In the genomic region with DNA sequence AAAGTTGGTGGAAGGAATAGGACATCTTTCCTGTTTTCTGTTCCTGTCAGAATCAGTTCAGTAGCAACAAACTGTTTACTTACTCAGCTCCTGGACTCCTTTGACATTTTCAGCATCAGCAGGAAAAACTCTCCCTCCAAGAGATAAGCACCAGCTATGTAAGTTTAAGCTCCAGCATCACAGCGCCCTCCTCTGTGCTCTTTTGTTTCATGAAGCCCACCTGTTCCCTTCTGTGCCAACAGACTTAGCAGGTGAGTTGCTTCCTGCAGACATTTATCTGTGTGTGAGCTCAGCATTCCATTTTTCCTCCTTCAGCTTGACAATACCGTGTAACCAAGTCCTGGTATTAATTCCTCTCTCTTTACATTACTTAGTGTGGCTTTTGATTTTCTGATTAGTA, we compare ENCODE assay signal across 1 cellular context.
TF ChIP-seq lines count a peak whose summit lies in the region.

No MANE protein-coding gene starts in this region.

TF ChIP-seq in K562, 482 proteins besides CTCF, POLR2A, EP300 and RAD21:
- TF ChIP-seq DACH1 (IDR thresholded peaks at IDR 0.05; ENCODE audit: partially characterized antibody) (no peak), ZC3H11A (IDR thresholded peaks at IDR 0.05; ENCODE audit: low read depth, low read length) (no peak), ZNF324 (CRISPR knock-in tag; IDR thresholded peaks at IDR 0.05) (no peak), ARID2 (IDR thresholded peaks at IDR 0.05) (no peak), SRSF1 (IDR thresholded peaks at IDR 0.05; ENCODE audit: low read depth, low read length) (no peak), HMGN3 (IDR thresholded peaks at IDR 0.05; ENCODE audit: borderline replicate concordance, extremely low read depth, insufficient read length, low read depth, low read length) (no peak), CBX3 (IDR thresholded peaks at IDR 0.05; ENCODE audit: borderline replicate concordance in 1 of 2, low read length in 2 of 2) (no peak), SRSF3 (IDR thresholded peaks at IDR 0.05; ENCODE audit: insufficient read depth, low read length) (no peak), ZNF76 (CRISPR knock-in tag; IDR thresholded peaks at IDR 0.05; ENCODE audit: borderline replicate concordance) (no peak)
- TF ChIP-seq, protein P1, sequence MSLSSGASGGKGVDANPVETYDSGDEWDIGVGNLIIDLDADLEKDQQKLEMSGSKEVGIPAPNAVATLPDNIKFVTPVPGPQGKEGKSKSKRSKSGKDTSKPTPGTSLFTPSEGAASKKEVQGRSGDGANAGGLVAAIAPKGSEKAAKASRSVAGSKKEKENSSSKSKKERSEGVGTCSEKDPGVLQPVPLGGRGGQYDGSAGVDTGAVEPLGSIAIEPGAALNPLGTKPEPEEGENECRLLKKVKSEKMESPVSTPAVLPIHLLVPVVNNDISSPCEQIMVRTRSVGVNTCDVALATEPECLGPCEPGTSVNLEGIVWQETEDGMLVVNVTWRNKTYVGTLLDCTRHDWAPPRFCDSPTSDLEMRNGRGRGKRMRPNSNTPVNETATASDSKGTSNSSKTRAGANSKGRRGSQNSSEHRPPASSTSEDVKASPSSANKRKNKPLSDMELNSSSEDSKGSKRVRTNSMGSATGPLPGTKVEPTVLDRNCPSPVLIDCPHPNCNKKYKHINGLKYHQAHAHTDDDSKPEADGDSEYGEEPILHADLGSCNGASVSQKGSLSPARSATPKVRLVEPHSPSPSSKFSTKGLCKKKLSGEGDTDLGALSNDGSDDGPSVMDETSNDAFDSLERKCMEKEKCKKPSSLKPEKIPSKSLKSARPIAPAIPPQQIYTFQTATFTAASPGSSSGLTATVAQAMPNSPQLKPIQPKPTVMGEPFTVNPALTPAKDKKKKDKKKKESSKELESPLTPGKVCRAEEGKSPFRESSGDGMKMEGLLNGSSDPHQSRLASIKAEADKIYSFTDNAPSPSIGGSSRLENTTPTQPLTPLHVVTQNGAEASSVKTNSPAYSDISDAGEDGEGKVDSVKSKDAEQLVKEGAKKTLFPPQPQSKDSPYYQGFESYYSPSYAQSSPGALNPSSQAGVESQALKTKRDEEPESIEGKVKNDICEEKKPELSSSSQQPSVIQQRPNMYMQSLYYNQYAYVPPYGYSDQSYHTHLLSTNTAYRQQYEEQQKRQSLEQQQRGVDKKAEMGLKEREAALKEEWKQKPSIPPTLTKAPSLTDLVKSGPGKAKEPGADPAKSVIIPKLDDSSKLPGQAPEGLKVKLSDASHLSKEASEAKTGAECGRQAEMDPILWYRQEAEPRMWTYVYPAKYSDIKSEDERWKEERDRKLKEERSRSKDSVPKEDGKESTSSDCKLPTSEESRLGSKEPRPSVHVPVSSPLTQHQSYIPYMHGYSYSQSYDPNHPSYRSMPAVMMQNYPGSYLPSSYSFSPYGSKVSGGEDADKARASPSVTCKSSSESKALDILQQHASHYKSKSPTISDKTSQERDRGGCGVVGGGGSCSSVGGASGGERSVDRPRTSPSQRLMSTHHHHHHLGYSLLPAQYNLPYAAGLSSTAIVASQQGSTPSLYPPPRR (CRISPR knock-in tag; IDR thresholded peaks at IDR 0.05; ENCODE audit: borderline replicate concordance) = no peak
- TF ChIP-seq, protein P2, sequence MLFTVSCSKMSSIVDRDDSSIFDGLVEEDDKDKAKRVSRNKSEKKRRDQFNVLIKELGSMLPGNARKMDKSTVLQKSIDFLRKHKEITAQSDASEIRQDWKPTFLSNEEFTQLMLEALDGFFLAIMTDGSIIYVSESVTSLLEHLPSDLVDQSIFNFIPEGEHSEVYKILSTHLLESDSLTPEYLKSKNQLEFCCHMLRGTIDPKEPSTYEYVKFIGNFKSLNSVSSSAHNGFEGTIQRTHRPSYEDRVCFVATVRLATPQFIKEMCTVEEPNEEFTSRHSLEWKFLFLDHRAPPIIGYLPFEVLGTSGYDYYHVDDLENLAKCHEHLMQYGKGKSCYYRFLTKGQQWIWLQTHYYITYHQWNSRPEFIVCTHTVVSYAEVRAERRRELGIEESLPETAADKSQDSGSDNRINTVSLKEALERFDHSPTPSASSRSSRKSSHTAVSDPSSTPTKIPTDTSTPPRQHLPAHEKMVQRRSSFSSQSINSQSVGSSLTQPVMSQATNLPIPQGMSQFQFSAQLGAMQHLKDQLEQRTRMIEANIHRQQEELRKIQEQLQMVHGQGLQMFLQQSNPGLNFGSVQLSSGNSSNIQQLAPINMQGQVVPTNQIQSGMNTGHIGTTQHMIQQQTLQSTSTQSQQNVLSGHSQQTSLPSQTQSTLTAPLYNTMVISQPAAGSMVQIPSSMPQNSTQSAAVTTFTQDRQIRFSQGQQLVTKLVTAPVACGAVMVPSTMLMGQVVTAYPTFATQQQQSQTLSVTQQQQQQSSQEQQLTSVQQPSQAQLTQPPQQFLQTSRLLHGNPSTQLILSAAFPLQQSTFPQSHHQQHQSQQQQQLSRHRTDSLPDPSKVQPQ (CRISPR knock-in tag; IDR thresholded peaks at IDR 0.05; ENCODE audit: borderline replicate concordance) = no peak
- TF ChIP-seq, protein P3, sequence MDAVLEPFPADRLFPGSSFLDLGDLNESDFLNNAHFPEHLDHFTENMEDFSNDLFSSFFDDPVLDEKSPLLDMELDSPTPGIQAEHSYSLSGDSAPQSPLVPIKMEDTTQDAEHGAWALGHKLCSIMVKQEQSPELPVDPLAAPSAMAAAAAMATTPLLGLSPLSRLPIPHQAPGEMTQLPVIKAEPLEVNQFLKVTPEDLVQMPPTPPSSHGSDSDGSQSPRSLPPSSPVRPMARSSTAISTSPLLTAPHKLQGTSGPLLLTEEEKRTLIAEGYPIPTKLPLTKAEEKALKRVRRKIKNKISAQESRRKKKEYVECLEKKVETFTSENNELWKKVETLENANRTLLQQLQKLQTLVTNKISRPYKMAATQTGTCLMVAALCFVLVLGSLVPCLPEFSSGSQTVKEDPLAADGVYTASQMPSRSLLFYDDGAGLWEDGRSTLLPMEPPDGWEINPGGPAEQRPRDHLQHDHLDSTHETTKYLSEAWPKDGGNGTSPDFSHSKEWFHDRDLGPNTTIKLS (IDR thresholded peaks at IDR 0.05; ENCODE audit: borderline replicate concordance, low read depth) = no peak
